1 cellular context compared by ENCODE assay signal in genomic region chr4:38062088-38062893, GRCh38.
TF ChIP-seq lines count a peak whose summit lies in the region.

No MANE protein-coding gene starts in this region.

TF ChIP-seq in GM12878, 131 proteins besides CTCF, POLR2A, EP300 and RAD21 (continued from another document and continues in another):
- TF ChIP-seq CUX1 (IDR thresholded peaks at IDR 0.05; ENCODE audit: insufficient replicate concordance, low read depth, low read length): no peak
- no peak for TF ChIP-seq SMAD1 (IDR thresholded peaks at IDR 0.05; ENCODE audit: low read depth, partially characterized antibody)
- TF ChIP-seq PRDM15 (CRISPR knock-in tag; IDR thresholded peaks at IDR 0.05): no peak
- no peak for TF ChIP-seq HDAC2 (IDR thresholded peaks at IDR 0.05)
- TF ChIP-seq GABPA (IDR thresholded peaks at IDR 0.05; ENCODE audit: low read depth): no peak
- no peak for TF ChIP-seq CREB1 (IDR thresholded peaks at IDR 0.05; ENCODE audit: low read depth)
- no peak for TF ChIP-seq PAX5 (IDR thresholded peaks at IDR 0.05; ENCODE audit: borderline replicate concordance, low read depth, low read length)
- TF ChIP-seq ZNF687 (IDR thresholded peaks at IDR 0.05): 0 out of 2 replicates have a peak, but pooled peaks have one; percentile 26
- TF ChIP-seq NFYA (IDR thresholded peaks at IDR 0.05; ENCODE audit: borderline replicate concordance, low read depth, low read length): no peak
- TF ChIP-seq ZBTB11 (CRISPR knock-in tag; IDR thresholded peaks at IDR 0.05): no peak
- TF ChIP-seq SPI1 (IDR thresholded peaks at IDR 0.05; ENCODE audit: borderline replicate concordance, insufficient read depth, low read depth, low read length): no peak
- TF ChIP-seq SMARCA5 (IDR thresholded peaks at IDR 0.05): no peak
- no peak for TF ChIP-seq SUZ12 (IDR thresholded peaks at IDR 0.05; ENCODE audit: unreplicated experiment)
- no peak for TF ChIP-seq PAX8 (IDR thresholded peaks at IDR 0.05)
- no peak for TF ChIP-seq LARP7 (IDR thresholded peaks at IDR 0.05)
- TF ChIP-seq ATF3 (IDR thresholded peaks at IDR 0.05; ENCODE audit: borderline replicate concordance, extremely low read depth, low read depth, low read length): no peak
- TF ChIP-seq SKIL (IDR thresholded peaks at IDR 0.05; ENCODE audit: low read depth, poor library complexity, severe bottlenecking): peak; percentile 56
- no peak for TF ChIP-seq MTA3 (IDR thresholded peaks at IDR 0.05; ENCODE audit: borderline replicate concordance, low read length)
- TF ChIP-seq YBX1 (IDR thresholded peaks at IDR 0.05): no peak
- no peak for TF ChIP-seq PBX3 (IDR thresholded peaks at IDR 0.05; ENCODE audit: insufficient replicate concordance, low read depth, low read length)
- no peak for TF ChIP-seq USF1 (IDR thresholded peaks at IDR 0.05; ENCODE audit: borderline replicate concordance, extremely low read length, insufficient read depth, low read depth, low read length)
- TF ChIP-seq EZH2 (IDR thresholded peaks at IDR 0.05; ENCODE audit: borderline replicate concordance, control insufficient read depth, low read depth, low read length): no peak
- no peak for TF ChIP-seq SP1 (IDR thresholded peaks at IDR 0.05; ENCODE audit: low read depth, low read length)
- TF ChIP-seq RELB (IDR thresholded peaks at IDR 0.05; ENCODE audit: low read depth): 0 out of 2 replicates have a peak, but pooled peaks have one; percentile 48
- TF ChIP-seq ZNF24 (IDR thresholded peaks at IDR 0.05): no peak
- no peak for TF ChIP-seq NR2C2 (IDR thresholded peaks at IDR 0.05; ENCODE audit: borderline replicate concordance, control insufficient read depth, insufficient read length, low read depth)
- peak; percentile 42; the same call in 1 of the 2 replicates for TF ChIP-seq FOXM1 (IDR thresholded peaks at IDR 0.05; ENCODE audit: low read depth, low read length)
- no peak for TF ChIP-seq E2F4 (IDR thresholded peaks at IDR 0.05; ENCODE audit: low read depth, low read length)
- TF ChIP-seq MEF2B (IDR thresholded peaks at IDR 0.05; ENCODE audit: partially characterized antibody, poor library complexity, severe bottlenecking): no peak
- no peak for TF ChIP-seq KAT2A (conservative IDR thresholded peaks at IDR 0.05; ENCODE audit: control insufficient read depth, low read depth, low read length)
